In the genomic region with DNA sequence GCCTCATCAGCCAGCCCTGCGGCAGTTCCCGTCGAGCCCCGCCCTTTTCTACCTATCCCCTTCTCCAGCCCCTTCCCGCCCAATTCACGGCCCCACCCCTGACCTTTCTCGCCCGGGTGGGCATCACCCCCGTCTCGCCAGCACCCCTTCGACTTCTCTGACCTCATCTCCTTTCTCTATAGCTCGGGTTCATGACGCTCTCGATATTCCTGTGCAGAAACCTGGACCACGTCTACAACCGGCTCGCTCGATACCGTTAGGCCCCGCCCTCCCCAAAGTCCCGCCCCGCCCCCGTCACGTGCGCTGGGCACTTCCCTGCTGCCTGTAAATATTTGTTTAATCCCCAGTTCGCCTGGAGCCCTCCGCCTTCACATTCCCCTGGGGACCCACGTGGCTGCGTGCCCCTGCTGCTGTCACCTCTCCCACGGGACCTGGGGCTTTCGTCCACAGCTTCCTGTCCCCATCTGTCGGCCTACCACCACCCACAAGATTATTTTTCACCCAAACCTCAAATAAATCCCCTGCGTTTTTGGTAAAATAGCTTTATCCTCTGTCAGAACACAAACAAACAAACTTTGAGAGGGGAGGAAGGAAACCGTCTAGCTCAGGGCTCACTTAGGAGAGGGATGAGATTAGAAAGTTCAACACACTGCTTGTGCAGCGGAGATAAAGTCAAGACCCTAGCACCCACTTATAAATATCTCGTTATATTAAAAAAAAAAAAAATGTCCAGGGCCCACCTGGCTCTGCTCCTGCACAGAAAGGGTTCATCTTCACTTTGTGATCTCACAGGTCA, we compare ENCODE assay signal across 9 cellular contexts. TPM values are rescaled to one million over a fixed set of nuclear protein-coding genes. Genes with fewer than 3 reads are reported as not detected.
A peak's percentile ranks its signal among the peaks of the same experiment; 100 is the strongest.
DNase-seq lines count a peak whose midpoint lies in the region; ATAC-seq, FAIRE-seq and TF ChIP-seq lines count a peak whose summit lies in the region.
"Had no signal": no experiment of that assay in that cellular context is flagged by ENCODE, and none has a peak within 500 bp of the region (broad histone marks: within the 10 kb centered on the region; RNA-seq: fewer than 3 reads in every experiment).

No MANE protein-coding gene starts in this region.

- CTCF ChIA-PET in activated B cell treated with CpG ODN at 0.5 μM for 24 hours (lab: Charles Lee), result interaction anchor here (0.6 to 3.0 kb wide), 7 partner anchors 14 to 74 kb away, joined by 3 to 7 read pairs (median 4); no protein-coding TSS in a partner anchor

- no peaks in the 10 kb centered on the region for H3K9me3 Mint-ChIP-seq in activated B cell treated with CpG ODN at 0.5 μM for 24 hours

- H3K27me3 Mint-ChIP-seq in activated B cell treated with CpG ODN at 0.5 μM for 24 hours, result no peaks in the 10 kb centered on the region

- peak overlapping the region; percentile 92 for H3K27ac ChIP-seq in stomach smooth muscle (ENCODE audit: low read length)

- TF ChIP-seq CTCF in D721Med (IDR thresholded peaks at IDR 0.05; ENCODE audit: insufficient read depth, missing control alignments) (no peak), activated B cell treated with CpG ODN at 0.5 μM for 24 hours (IDR thresholded peaks at IDR 0.05) (no peak)

- peaks cover 10 to 29% of the 10 kb centered on the region in 2 donors for H3K36me3 ChIP-seq in stomach smooth muscle (ENCODE audit: control insufficient read depth in 2 of 2, insufficient read depth in 2 of 2, low read length in 2 of 2)

- H3K36me3 Mint-ChIP-seq in activated B cell treated with CpG ODN at 0.5 μM for 24 hours (ENCODE audit: low read depth), result peaks cover 79% of the 10 kb centered on the region

- H3K9ac ChIP-seq in stomach smooth muscle (ENCODE audit: low read length in 2 of 2), result peak overlapping the region in 1 of 2 donors; percentile 55

- H3K27me3 ChIP-seq in stomach smooth muscle (ENCODE audit: control insufficient read depth in 1 of 2, insufficient read depth in 2 of 2, low read length in 2 of 2), result no peaks in the 10 kb centered on the region

- H3K4me1 Mint-ChIP-seq in activated B cell treated with CpG ODN at 0.5 μM for 24 hours, result peaks cover 83% of the 10 kb centered on the region

- peaks cover 18% of the 10 kb centered on the region for H3K4me1 ChIP-seq in stomach smooth muscle (ENCODE audit: control insufficient read depth, insufficient read depth, low read length)

- POLR2A ChIA-PET in activated B cell treated with CpG ODN at 0.5 μM for 24 hours (lab: Charles Lee), result interaction anchor here (0.5 to 19.9 kb wide), 43 partner anchors 12 to 534 kb away, joined by 3 to 757 read pairs (median 6); a partner anchor contains a TSS

- peak overlapping the region; percentile 80 for H3K4me3 Mint-ChIP-seq in activated B cell treated with CpG ODN at 0.5 μM for 24 hours

- H3K4me3 ChIP-seq in stomach smooth muscle (ENCODE audit: low read length in 2 of 2), result peak overlapping the region; percentile 38 to 73

- ATAC-seq in GM19463 (IDR thresholded peaks at IDR 0.05; ENCODE audit: unreplicated experiment) (peak; percentile 72), HG03571 (IDR thresholded peaks at IDR 0.05; ENCODE audit: unreplicated experiment) (peak; percentile 55), activated B cell treated with CpG ODN at 0.5 μM for 24 hours (ENCODE audit: low read depth) (peak; percentile 72)

- DNase-seq in D721Med (ENCODE audit: insufficient read length, low spot score), result peak; percentile 99
- DNase-seq in activated B cell treated with CpG ODN at 0.5 μM for 24 hours, result peak; percentile 93
- DNase-seq in iPS-NIHi11 (ENCODE audit: low spot score), result peak; percentile 84
- no peak for DNase-seq in RCC 7860 (ENCODE audit: low spot score)
- DNase-seq in OCI-M1 (lab: John Stamatoyannopoulos, UW), result no peak

- intact Hi-C loops in activated B cell treated with CpG ODN at 0.5 μM for 24 hours (cut with micrococcal nuclease), result loop anchor here (1.0 to 2.0 kb wide), 6 partner anchors 12 to 113 kb away; a partner anchor contains a TSS

- no peaks in the 10 kb centered on the region for H3K9me3 ChIP-seq in stomach smooth muscle (ENCODE audit: control insufficient read depth in 2 of 2, low read length in 2 of 2)

- FAIRE-seq in D721Med (lab: Jason Lieb, UNC) (no peak), RCC 7860 (lab: Jason Lieb, UNC) (no peak)
- FAIRE-seq: keratinocyte had no signal

- peak overlapping the region; percentile 93 for H3K27ac Mint-ChIP-seq in activated B cell treated with CpG ODN at 0.5 μM for 24 hours

RNA-seq across cellular contexts. Expression of a gene that starts 5.1 kb away (rescaled TPM):
- total RNA-seq in activated B cell treated with CpG ODN at 0.5 μM for 24 hours, result 1,587 and 1,688 TPM in 2 replicates

RNA-seq across cellular contexts. Expression of a gene that starts 15.3 kb away (rescaled TPM):
- total RNA-seq in activated B cell treated with CpG ODN at 0.5 μM for 24 hours, result 14.8 and 19.3 TPM in 2 replicates

RNA-seq across cellular contexts. Expression of a gene that starts 21.9 kb away (rescaled TPM):
- total RNA-seq in activated B cell treated with CpG ODN at 0.5 μM for 24 hours, result 5.3 TPM in 2 replicates

RNA-seq across cellular contexts. Expression of a gene that starts 23.4 kb away (rescaled TPM):
- 0.71 and 0.76 TPM in 2 replicates for total RNA-seq in activated B cell treated with CpG ODN at 0.5 μM for 24 hours

RNA-seq across cellular contexts. Expression of a gene that starts 47.8 kb away (rescaled TPM):
- total RNA-seq in activated B cell treated with CpG ODN at 0.5 μM for 24 hours, result 0.62 and 0.66 TPM in 2 replicates

Comparison
In these comparisons a context has a peak if more than half of its experiments do, and no peak if none do; other contexts are left out.
1. DNase-seq: peak in D721Med (single experiment), activated B cell treated with CpG ODN at 0.5 μM for 24 hours (single experiment) and iPS-NIHi11 (single experiment); none in RCC 7860 (single experiment) and OCI-M1 (single experiment).
2. Peak in every context shown above with its lines, with median percentiles within 50 percentile points of each other: ATAC-seq.